ENCODE assay signal across 8 cellular contexts in the genomic region with DNA sequence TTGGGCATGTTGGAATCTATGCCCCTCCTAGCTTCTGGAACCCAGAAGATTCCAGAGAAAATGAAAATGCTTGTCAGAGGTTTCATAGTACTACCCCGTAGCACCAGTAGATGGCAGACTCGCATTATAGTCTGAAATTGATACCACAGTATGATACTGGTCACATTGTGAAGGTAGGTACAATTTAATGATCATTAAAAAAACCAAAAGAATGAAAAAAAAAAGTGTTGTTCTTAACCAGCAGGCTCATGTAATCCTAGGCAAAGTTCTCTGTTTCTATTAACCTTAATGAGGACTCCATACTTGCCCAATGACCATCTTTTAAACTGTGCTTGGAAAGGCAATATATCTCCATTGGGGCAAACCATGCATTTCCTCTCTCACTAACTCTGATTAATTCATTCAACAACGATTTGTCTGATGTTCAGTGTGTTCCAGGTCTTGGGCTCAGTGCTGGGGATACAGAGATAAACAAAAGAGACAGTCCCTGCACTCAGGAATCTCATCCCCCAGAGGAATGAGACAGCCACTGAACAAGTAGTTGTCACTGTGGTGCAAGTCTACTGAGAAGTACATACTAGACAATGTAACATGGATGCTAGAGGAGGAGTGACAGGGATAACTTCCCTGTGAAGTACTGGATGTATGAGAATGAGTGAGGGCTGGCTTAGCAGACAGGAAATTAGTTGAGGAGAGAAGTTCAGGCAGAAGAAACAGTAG.
DNase-seq lines count a peak whose midpoint lies in the region; ATAC-seq and TF ChIP-seq lines count a peak whose summit lies in the region.

No MANE protein-coding gene starts in this region.

- in situ Hi-C loops in Panc1 (cut with HindIII; ENCODE audit: low pct_unique_long_range_greater_than_20kb, low sequenced_read_pairs): no loop called here

- POLR2A ChIA-PET in Panc1 (lab: Charles Lee): no interaction called here

- no TSS peak for BruUV-seq in Panc1 (replicated peaks; lab: Mats Ljungman, UMichigan)

- H3K4me1 Mint-ChIP-seq in nephron (peaks cover 36% of the 10 kb centered on the region), T-helper 17 cell (no peaks in the 10 kb centered on the region)

- no peak overlapping the region for H3K27ac ChIP-seq in Panc1 (ENCODE audit: low read length)

- H3K27me3 Mint-ChIP-seq in nephron (ENCODE audit: low read depth): peaks cover 5% of the 10 kb centered on the region
- peaks cover 18% of the 10 kb centered on the region for H3K27me3 Mint-ChIP-seq in T-helper 17 cell

- no peak overlapping the region for H3K4me3 ChIP-seq in Panc1 (ENCODE audit: low read depth in 2 of 2, low read length in 2 of 2)

- no peaks in the 10 kb centered on the region for H3K36me3 ChIP-seq in Panc1 (ENCODE audit: control insufficient read depth, insufficient read depth, low read length)

- no peaks in the 10 kb centered on the region for H3K4me1 ChIP-seq in Panc1 (ENCODE audit: control insufficient read depth, insufficient read depth, low read length)

- intact Hi-C loops in Panc1 (cut with micrococcal nuclease; ENCODE audit: unreplicated experiment): loop anchor here (2.0 to 5.0 kb wide), 4 partner anchors 171 to 670 kb away; no protein-coding TSS in a partner anchor

- H3K9me3 Mint-ChIP-seq in nephron: no peaks in the 10 kb centered on the region

- DNase-seq in D341Med (ENCODE audit: low spot score) (peak; percentile 62), Panc1 (ENCODE audit: low read depth, low spot score) (peak; percentile 25), cortex of kidney (lab: John Stamatoyannopoulos, UW) (no peak), T-helper 17 cell (no peak)

- H3K9me3 ChIP-seq in Panc1 (ENCODE audit: control insufficient read depth, insufficient read depth, low read depth, low read length) (no peaks in the 10 kb centered on the region), T-helper 17 cell (ENCODE audit: control insufficient read depth, low read length, poor library complexity, severe bottlenecking) (no peaks in the 10 kb centered on the region)

- peak; percentile 60 for ATAC-seq in GM19043 (IDR thresholded peaks at IDR 0.05; ENCODE audit: low read depth, unreplicated experiment)
- ATAC-seq in HG03196 (IDR thresholded peaks at IDR 0.05; ENCODE audit: unreplicated experiment): peak; percentile 84
- ATAC-seq in Panc1: peak; percentile 80
- peak; percentile 57 for ATAC-seq in esophagus mucosa
- no peak for ATAC-seq in T-helper 17 cell

- no peaks in the 10 kb centered on the region for H3K36me3 Mint-ChIP-seq in nephron (ENCODE audit: low read depth)
- no peaks in the 10 kb centered on the region for H3K36me3 Mint-ChIP-seq in T-helper 17 cell (ENCODE audit: low read depth)

- peak overlapping the region; percentile 7 to 27 (median 11) for H3K27ac Mint-ChIP-seq in nephron
- no peak overlapping the region for H3K27ac Mint-ChIP-seq in T-helper 17 cell

- TF ChIP-seq CTCF in Panc1 (IDR thresholded peaks at IDR 0.05): peak; percentile 82
- TF ChIP-seq CTCF in nephron (IDR thresholded peaks at IDR 0.05; ENCODE audit: unreplicated experiment in 3 of 3): peak; percentile 79 to 88 (median 79)

- CTCF ChIA-PET in Panc1 (lab: Charles Lee): interaction anchor here (0.9 to 1.1 kb wide), 3 partner anchors 176 to 1256 kb away, joined by 3 to 4 read pairs (median 3); no protein-coding TSS in a partner anchor

- H3K4me3 Mint-ChIP-seq in nephron (no peak overlapping the region), T-helper 17 cell (no peak overlapping the region)

- no peaks in the 10 kb centered on the region for H3K27me3 ChIP-seq in Panc1 (ENCODE audit: control insufficient read depth, insufficient read depth, low read length)

Comparison
In these comparisons a context has a peak if more than half of its experiments do, and no peak if none do; other contexts are left out.
1. DNase-seq: peak in D341Med (single experiment) and Panc1 (single experiment); none in cortex of kidney (single experiment) and T-helper 17 cell (0 of 3).